ENCODE assay signal across 22 cellular contexts in the genomic region with DNA sequence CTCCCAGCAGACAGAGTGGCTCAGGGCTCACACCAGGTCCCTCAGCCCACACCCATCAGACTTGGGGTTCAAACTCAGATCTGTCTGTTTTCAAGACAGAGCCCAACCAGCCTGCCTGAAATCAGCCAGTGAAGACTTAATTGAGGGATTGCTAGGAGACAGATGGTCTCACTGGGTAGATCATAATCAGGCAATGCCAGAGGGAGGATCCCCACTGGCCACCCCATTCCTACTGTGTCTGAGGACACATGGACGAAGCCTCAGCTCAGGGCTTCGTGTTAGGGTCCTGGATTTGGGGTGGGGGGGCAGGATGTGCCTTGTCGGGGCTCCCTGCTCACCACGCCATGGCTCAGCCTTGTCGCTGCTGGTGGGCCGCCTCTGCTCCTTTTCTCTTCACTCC.
"Had no signal": no experiment of that assay in that cellular context is flagged by ENCODE, and none has a peak within 500 bp of the region (broad histone marks: within the 10 kb centered on the region; RNA-seq: fewer than 3 reads in every experiment).

No MANE protein-coding gene starts in this region.

- H3K4me1 ChIP-seq: gastrocnemius medialis, neural progenitor cell, stomach, thyroid gland had no signal

- H3K9me3 Mint-ChIP-seq: stimulated activated effector memory CD8-positive, alpha-beta T cell treated with anti-CD3 and anti-CD28 coated beads, Interleukin-12 subunit alpha, Interleukin-12 subunit beta, amount 100 ng/mL, for 72 hours had no signal

- H3K9me3 ChIP-seq: gastrocnemius medialis, psoas muscle, stomach, thyroid gland had no signal

- DNase-seq: effector CD8-positive, alpha-beta T cell; endodermal cell; foreskin fibroblast; gastrocnemius medialis; kidney; mesenchymal stem cell; midbrain; psoas muscle; stimulated activated CD4-positive, alpha-beta T cell treated with anti-CD3 and anti-CD28 coated beads, Interleukin-12 subunit alpha, Interleukin-12 subunit beta, amount 100 ng/mL, for 4 hours; stimulated activated CD4-positive, alpha-beta T cell treated with anti-CD3 and anti-CD28 coated beads, Interleukin-1b, Interleukin-23, amount 100 ng/mL, for 48 hours; stimulated activated CD4-positive, alpha-beta T cell treated with anti-CD3 and anti-CD28 coated beads, Interleukin-4, amount 100 ng/mL, for 1 hour; stimulated activated naive CD4-positive, alpha-beta T cell treated with Interleukin-2 at 50 U/mL for 16 hours; stomach; thyroid gland; trophoblast cell had no signal

- H3K36me3 Mint-ChIP-seq: naive thymus-derived CD4-positive, alpha-beta T cell; neural progenitor cell; stimulated activated effector memory CD8-positive, alpha-beta T cell treated with anti-CD3 and anti-CD28 coated beads, Interleukin-12 subunit alpha, Interleukin-12 subunit beta, amount 100 ng/mL, for 72 hours had no signal

- H3K4me3 ChIP-seq: gastrocnemius medialis, hepatocyte, neural progenitor cell, psoas muscle, smooth muscle cell, stomach, thyroid gland had no signal

- H3K27ac Mint-ChIP-seq: endodermal cell; naive thymus-derived CD4-positive, alpha-beta T cell; nephron; neural progenitor cell; stimulated activated effector memory CD8-positive, alpha-beta T cell treated with anti-CD3 and anti-CD28 coated beads, Interleukin-12 subunit alpha, Interleukin-12 subunit beta, amount 100 ng/mL, for 72 hours had no signal

- H3K27ac ChIP-seq: epithelial cell of prostate, gastrocnemius medialis, hepatocyte, neural progenitor cell, psoas muscle, stomach, thyroid gland had no signal

- H3K4me1 Mint-ChIP-seq: endodermal cell, nephron, neural progenitor cell had no signal

- H3K36me3 ChIP-seq: gastrocnemius medialis, neural progenitor cell, stomach, thyroid gland had no signal

- H3K27me3 ChIP-seq: thyroid gland had no signal

- H3K4me3 Mint-ChIP-seq: endodermal cell; naive thymus-derived CD4-positive, alpha-beta T cell; nephron; neural progenitor cell; stimulated activated effector memory CD8-positive, alpha-beta T cell treated with anti-CD3 and anti-CD28 coated beads, Interleukin-12 subunit alpha, Interleukin-12 subunit beta, amount 100 ng/mL, for 72 hours had no signal
